1 cellular context compared by ENCODE assay signal in genomic region chr7:44797329-44798258, GRCh38.
TF ChIP-seq lines count a peak whose summit lies in the region.

No MANE protein-coding gene starts in this region.

TF ChIP-seq in HepG2, 621 proteins besides CTCF, POLR2A, EP300 and RAD21 (continued from another document and continues in another):
- no peak for TF ChIP-seq GFI1 (CRISPR knock-in tag; IDR thresholded peaks at IDR 0.05; ENCODE audit: borderline replicate concordance)
- TF ChIP-seq ZNF264 (CRISPR knock-in tag; IDR thresholded peaks at IDR 0.05), result no peak
- 0 out of 2 replicates have a peak, but pooled peaks have one; percentile 12 for TF ChIP-seq SP2 (CRISPR knock-in tag; IDR thresholded peaks at IDR 0.05)
- no peak for TF ChIP-seq MIER2 (CRISPR knock-in tag; IDR thresholded peaks at IDR 0.05)
- TF ChIP-seq ZSCAN30 (CRISPR knock-in tag; IDR thresholded peaks at IDR 0.05), result no peak
- TF ChIP-seq ZUFSP (CRISPR knock-in tag; IDR thresholded peaks at IDR 0.05; ENCODE audit: borderline replicate concordance), result no peak
- TF ChIP-seq ZNF333 (CRISPR knock-in tag; IDR thresholded peaks at IDR 0.05; ENCODE audit: borderline replicate concordance), result no peak
- TF ChIP-seq, protein P1, sequence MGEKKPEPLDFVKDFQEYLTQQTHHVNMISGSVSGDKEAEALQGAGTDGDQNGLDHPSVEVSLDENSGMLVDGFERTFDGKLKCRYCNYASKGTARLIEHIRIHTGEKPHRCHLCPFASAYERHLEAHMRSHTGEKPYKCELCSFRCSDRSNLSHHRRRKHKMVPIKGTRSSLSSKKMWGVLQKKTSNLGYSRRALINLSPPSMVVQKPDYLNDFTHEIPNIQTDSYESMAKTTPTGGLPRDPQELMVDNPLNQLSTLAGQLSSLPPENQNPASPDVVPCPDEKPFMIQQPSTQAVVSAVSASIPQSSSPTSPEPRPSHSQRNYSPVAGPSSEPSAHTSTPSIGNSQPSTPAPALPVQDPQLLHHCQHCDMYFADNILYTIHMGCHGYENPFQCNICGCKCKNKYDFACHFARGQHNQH (CRISPR knock-in tag; IDR thresholded peaks at IDR 0.05), result no peak; the same call in 1 of the 2 replicates
- no peak for TF ChIP-seq TRIM24 (CRISPR knock-in tag; IDR thresholded peaks at IDR 0.05)
- no peak for TF ChIP-seq HHEX (CRISPR knock-in tag; IDR thresholded peaks at IDR 0.05)
- no peak for TF ChIP-seq SOX6 (IDR thresholded peaks at IDR 0.05)
- no peak for TF ChIP-seq SOX6 (CRISPR knock-in tag; IDR thresholded peaks at IDR 0.05)
- no peak for TF ChIP-seq BRD4 (CRISPR knock-in tag; IDR thresholded peaks at IDR 0.05)
- TF ChIP-seq CREB1 (IDR thresholded peaks at IDR 0.05), result no peak
- TF ChIP-seq CREB1 (CRISPR knock-in tag; IDR thresholded peaks at IDR 0.05), result peak; percentile 54
- TF ChIP-seq, protein P2, sequence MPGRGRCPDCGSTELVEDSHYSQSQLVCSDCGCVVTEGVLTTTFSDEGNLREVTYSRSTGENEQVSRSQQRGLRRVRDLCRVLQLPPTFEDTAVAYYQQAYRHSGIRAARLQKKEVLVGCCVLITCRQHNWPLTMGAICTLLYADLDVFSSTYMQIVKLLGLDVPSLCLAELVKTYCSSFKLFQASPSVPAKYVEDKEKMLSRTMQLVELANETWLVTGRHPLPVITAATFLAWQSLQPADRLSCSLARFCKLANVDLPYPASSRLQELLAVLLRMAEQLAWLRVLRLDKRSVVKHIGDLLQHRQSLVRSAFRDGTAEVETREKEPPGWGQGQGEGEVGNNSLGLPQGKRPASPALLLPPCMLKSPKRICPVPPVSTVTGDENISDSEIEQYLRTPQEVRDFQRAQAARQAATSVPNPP (CRISPR knock-in tag; IDR thresholded peaks at IDR 0.05), result no peak
- no peak for TF ChIP-seq CEBPG (CRISPR knock-in tag; IDR thresholded peaks at IDR 0.05)
- no peak for TF ChIP-seq BRCA1 (CRISPR knock-in tag; IDR thresholded peaks at IDR 0.05)
- no peak for TF ChIP-seq EZH2 (conservative IDR thresholded peaks at IDR 0.05; ENCODE audit: low read depth, low read length)
- TF ChIP-seq ZNF749 (CRISPR knock-in tag; IDR thresholded peaks at IDR 0.05; ENCODE audit: borderline replicate concordance), result 0 out of 2 replicates have a peak, but pooled peaks have one; percentile 1
- TF ChIP-seq, protein P3, sequence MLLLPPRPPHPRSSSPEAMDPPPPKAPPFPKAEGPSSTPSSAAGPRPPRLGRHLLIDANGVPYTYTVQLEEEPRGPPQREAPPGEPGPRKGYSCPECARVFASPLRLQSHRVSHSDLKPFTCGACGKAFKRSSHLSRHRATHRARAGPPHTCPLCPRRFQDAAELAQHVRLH (CRISPR knock-in tag; IDR thresholded peaks at IDR 0.05; ENCODE audit: borderline replicate concordance, low read depth), result 0 out of 2 replicates have a peak, but pooled peaks have one; percentile 41
- TF ChIP-seq U2AF1 (optimal IDR thresholded peaks at IDR 0.05; ENCODE audit: low read depth, low read length), result peak; percentile 13
- TF ChIP-seq ZNF280D (CRISPR knock-in tag; IDR thresholded peaks at IDR 0.05), result no peak
- TF ChIP-seq ZNF30 (CRISPR knock-in tag; IDR thresholded peaks at IDR 0.05), result no peak
- no peak for TF ChIP-seq ZNF562 (CRISPR knock-in tag; IDR thresholded peaks at IDR 0.05; ENCODE audit: borderline replicate concordance)
- TF ChIP-seq ZNF354B (CRISPR knock-in tag; IDR thresholded peaks at IDR 0.05), result no peak
- no peak for TF ChIP-seq ZNF24 (IDR thresholded peaks at IDR 0.05)
- TF ChIP-seq PHF8 (CRISPR knock-in tag; IDR thresholded peaks at IDR 0.05), result peak; percentile 37
- TF ChIP-seq ZNF670 (CRISPR knock-in tag; IDR thresholded peaks at IDR 0.05; ENCODE audit: borderline replicate concordance), result no peak
- TF ChIP-seq ZBTB3 (CRISPR knock-in tag; IDR thresholded peaks at IDR 0.05; ENCODE audit: borderline replicate concordance, low read depth), result no peak
- TF ChIP-seq ZNF451 (CRISPR knock-in tag; IDR thresholded peaks at IDR 0.05), result no peak
- no peak for TF ChIP-seq ZNF124 (CRISPR knock-in tag; IDR thresholded peaks at IDR 0.05)
- no peak for TF ChIP-seq ZNF841 (CRISPR knock-in tag; IDR thresholded peaks at IDR 0.05; ENCODE audit: borderline replicate concordance)
- TF ChIP-seq, protein P4, sequence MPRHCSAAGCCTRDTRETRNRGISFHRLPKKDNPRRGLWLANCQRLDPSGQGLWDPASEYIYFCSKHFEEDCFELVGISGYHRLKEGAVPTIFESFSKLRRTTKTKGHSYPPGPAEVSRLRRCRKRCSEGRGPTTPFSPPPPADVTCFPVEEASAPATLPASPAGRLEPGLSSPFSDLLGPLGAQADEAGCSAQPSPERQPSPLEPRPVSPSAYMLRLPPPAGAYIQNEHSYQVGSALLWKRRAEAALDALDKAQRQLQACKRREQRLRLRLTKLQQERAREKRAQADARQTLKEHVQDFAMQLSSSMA (CRISPR knock-in tag; IDR thresholded peaks at IDR 0.05), result 0 out of 2 replicates have a peak, but pooled peaks have one; percentile 74
- TF ChIP-seq ZNF256 (CRISPR knock-in tag; conservative IDR thresholded peaks at IDR 0.05), result no peak
- no peak for TF ChIP-seq ZNF776 (CRISPR knock-in tag; IDR thresholded peaks at IDR 0.05)
- TF ChIP-seq KLF12 (CRISPR knock-in tag; IDR thresholded peaks at IDR 0.05; ENCODE audit: borderline replicate concordance), result no peak
- no peak for TF ChIP-seq HDAC6 (IDR thresholded peaks at IDR 0.05; ENCODE audit: low read depth, low read length)
- TF ChIP-seq CCDC6 (CRISPR knock-in tag; IDR thresholded peaks at IDR 0.05), result no peak; the same call in 1 of the 2 replicates
- no peak for TF ChIP-seq DMAP1 (CRISPR knock-in tag; IDR thresholded peaks at IDR 0.05)
- TF ChIP-seq ZNF772 (CRISPR knock-in tag; IDR thresholded peaks at IDR 0.05), result no peak
- TF ChIP-seq ONECUT2 (CRISPR knock-in tag; IDR thresholded peaks at IDR 0.05), result no peak
- TF ChIP-seq, protein P5, sequence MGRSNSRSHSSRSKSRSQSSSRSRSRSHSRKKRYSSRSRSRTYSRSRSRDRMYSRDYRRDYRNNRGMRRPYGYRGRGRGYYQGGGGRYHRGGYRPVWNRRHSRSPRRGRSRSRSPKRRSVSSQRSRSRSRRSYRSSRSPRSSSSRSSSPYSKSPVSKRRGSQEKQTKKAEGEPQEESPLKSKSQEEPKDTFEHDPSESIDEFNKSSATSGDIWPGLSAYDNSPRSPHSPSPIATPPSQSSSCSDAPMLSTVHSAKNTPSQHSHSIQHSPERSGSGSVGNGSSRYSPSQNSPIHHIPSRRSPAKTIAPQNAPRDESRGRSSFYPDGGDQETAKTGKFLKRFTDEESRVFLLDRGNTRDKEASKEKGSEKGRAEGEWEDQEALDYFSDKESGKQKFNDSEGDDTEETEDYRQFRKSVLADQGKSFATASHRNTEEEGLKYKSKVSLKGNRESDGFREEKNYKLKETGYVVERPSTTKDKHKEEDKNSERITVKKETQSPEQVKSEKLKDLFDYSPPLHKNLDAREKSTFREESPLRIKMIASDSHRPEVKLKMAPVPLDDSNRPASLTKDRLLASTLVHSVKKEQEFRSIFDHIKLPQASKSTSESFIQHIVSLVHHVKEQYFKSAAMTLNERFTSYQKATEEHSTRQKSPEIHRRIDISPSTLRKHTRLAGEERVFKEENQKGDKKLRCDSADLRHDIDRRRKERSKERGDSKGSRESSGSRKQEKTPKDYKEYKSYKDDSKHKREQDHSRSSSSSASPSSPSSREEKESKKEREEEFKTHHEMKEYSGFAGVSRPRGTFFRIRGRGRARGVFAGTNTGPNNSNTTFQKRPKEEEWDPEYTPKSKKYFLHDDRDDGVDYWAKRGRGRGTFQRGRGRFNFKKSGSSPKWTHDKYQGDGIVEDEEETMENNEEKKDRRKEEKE (IDR thresholded peaks at IDR 0.05), result no peak
- no peak for TF ChIP-seq HMGA1 (CRISPR knock-in tag; conservative IDR thresholded peaks at IDR 0.05)
- TF ChIP-seq ETV5 (CRISPR knock-in tag; IDR thresholded peaks at IDR 0.05; ENCODE audit: borderline replicate concordance), result peak; percentile 68; the same call in 1 of the 2 replicates
- TF ChIP-seq MEIS1 (CRISPR knock-in tag; IDR thresholded peaks at IDR 0.05; ENCODE audit: borderline replicate concordance), result 0 out of 2 replicates have a peak, but pooled peaks have one; percentile 4
- TF ChIP-seq ZKSCAN5 (CRISPR knock-in tag; IDR thresholded peaks at IDR 0.05), result no peak
- TF ChIP-seq, protein P6, sequence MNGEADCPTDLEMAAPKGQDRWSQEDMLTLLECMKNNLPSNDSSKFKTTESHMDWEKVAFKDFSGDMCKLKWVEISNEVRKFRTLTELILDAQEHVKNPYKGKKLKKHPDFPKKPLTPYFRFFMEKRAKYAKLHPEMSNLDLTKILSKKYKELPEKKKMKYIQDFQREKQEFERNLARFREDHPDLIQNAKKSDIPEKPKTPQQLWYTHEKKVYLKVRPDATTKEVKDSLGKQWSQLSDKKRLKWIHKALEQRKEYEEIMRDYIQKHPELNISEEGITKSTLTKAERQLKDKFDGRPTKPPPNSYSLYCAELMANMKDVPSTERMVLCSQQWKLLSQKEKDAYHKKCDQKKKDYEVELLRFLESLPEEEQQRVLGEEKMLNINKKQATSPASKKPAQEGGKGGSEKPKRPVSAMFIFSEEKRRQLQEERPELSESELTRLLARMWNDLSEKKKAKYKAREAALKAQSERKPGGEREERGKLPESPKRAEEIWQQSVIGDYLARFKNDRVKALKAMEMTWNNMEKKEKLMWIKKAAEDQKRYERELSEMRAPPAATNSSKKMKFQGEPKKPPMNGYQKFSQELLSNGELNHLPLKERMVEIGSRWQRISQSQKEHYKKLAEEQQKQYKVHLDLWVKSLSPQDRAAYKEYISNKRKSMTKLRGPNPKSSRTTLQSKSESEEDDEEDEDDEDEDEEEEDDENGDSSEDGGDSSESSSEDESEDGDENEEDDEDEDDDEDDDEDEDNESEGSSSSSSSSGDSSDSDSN (CRISPR knock-in tag; IDR thresholded peaks at IDR 0.05), result no peak; the same call in none of the 2 replicates
- TF ChIP-seq POLR2G (IDR thresholded peaks at IDR 0.05; ENCODE audit: low read depth, low read length), result peak; percentile 59
- peak; percentile 45; the same call in 1 of the 2 replicates for TF ChIP-seq CREM (IDR thresholded peaks at IDR 0.05)
- TF ChIP-seq CREM (CRISPR knock-in tag; IDR thresholded peaks at IDR 0.05), result no peak
- no peak for TF ChIP-seq ZFP41 (CRISPR knock-in tag; IDR thresholded peaks at IDR 0.05; ENCODE audit: borderline replicate concordance)
- TF ChIP-seq REXO4 (CRISPR knock-in tag; IDR thresholded peaks at IDR 0.05; ENCODE audit: borderline replicate concordance), result no peak
- TF ChIP-seq TOE1 (CRISPR knock-in tag; IDR thresholded peaks at IDR 0.05), result no peak
- TF ChIP-seq NCOR1 (IDR thresholded peaks at IDR 0.05; ENCODE audit: borderline replicate concordance, low read length), result no peak
- TF ChIP-seq, protein P7, sequence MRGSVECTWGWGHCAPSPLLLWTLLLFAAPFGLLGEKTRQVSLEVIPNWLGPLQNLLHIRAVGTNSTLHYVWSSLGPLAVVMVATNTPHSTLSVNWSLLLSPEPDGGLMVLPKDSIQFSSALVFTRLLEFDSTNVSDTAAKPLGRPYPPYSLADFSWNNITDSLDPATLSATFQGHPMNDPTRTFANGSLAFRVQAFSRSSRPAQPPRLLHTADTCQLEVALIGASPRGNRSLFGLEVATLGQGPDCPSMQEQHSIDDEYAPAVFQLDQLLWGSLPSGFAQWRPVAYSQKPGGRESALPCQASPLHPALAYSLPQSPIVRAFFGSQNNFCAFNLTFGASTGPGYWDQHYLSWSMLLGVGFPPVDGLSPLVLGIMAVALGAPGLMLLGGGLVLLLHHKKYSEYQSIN (CRISPR knock-in tag; IDR thresholded peaks at IDR 0.05; ENCODE audit: borderline replicate concordance), result no peak
- TF ChIP-seq, protein P8, sequence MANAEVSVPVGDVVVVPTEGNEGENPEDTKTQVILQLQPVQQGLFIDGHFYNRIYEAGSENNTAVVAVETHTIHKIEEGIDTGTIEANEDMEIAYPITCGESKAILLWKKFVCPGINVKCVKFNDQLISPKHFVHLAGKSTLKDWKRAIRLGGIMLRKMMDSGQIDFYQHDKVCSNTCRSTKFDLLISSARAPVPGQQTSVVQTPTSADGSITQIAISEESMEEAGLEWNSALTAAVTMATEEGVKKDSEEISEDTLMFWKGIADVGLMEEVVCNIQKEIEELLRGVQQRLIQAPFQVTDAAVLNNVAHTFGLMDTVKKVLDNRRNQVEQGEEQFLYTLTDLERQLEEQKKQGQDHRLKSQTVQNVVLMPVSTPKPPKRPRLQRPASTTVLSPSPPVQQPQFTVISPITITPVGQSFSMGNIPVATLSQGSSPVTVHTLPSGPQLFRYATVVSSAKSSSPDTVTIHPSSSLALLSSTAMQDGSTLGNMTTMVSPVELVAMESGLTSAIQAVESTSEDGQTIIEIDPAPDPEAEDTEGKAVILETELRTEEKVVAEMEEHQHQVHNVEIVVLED (CRISPR knock-in tag; IDR thresholded peaks at IDR 0.05; ENCODE audit: borderline replicate concordance), result no peak
